Comparison of ENCODE assay signal across 17 cellular contexts in genomic region chr9:81621785-81622243, GRCh38.
DNase-seq lines count a peak whose midpoint lies in the region; TF ChIP-seq lines count a peak whose summit lies in the region.
"Had no signal": no experiment of that assay in that cellular context is flagged by ENCODE, and none has a peak within 500 bp of the region (broad histone marks: within the 10 kb centered on the region; RNA-seq: fewer than 3 reads in every experiment).

No MANE protein-coding gene starts in this region.

- H3K27me3 Mint-ChIP-seq in type B pancreatic cell: no peaks in the 10 kb centered on the region
- H3K27me3 Mint-ChIP-seq: activated naive CD4-positive, alpha-beta T cell treated with anti-CD3 and anti-CD28 coated beads, Interleukin-2, amount 50 U/mL, for 24 hours had no signal

- H3K36me3 ChIP-seq in iPS-20b (ENCODE audit: insufficient read depth, low read depth, low read length) (peaks cover 37% of the 10 kb centered on the region), stomach (peaks cover 0 to 48% (median 31%) of the 10 kb centered on the region in 4 donors)
- H3K36me3 ChIP-seq in effector memory CD4-positive, alpha-beta T cell (ENCODE audit: control insufficient read depth, insufficient read depth, low read length): no peaks in the 10 kb centered on the region
- H3K36me3 ChIP-seq: Peyer's patch had no signal

- H3K4me3 Mint-ChIP-seq in type B pancreatic cell: peak overlapping the region; percentile 4
- H3K4me3 Mint-ChIP-seq: activated naive CD4-positive, alpha-beta T cell treated with anti-CD3 and anti-CD28 coated beads, Interleukin-2, amount 50 U/mL, for 24 hours had no signal

- H3K27me3 ChIP-seq in iPS-20b (ENCODE audit: insufficient read depth, low read length) (no peaks in the 10 kb centered on the region), stomach (no peaks in the 10 kb centered on the region)
- H3K27me3 ChIP-seq in effector memory CD4-positive, alpha-beta T cell (replicated peaks; ENCODE audit: control insufficient read depth, insufficient read depth, low read length, poor library complexity, severe bottlenecking): no peaks in the 10 kb centered on the region
- H3K27me3 ChIP-seq: Peyer's patch, upper lobe of left lung had no signal

- WGBS in stomach, 5 donors: 77 to 84% (median 80%) methylated on average over 10 of the region's 10 CpGs

- H3K4me1 ChIP-seq in iPS-20b (ENCODE audit: insufficient read depth, low read length) (peaks cover 43% of the 10 kb centered on the region), stomach (peaks cover 0 to 42% (median 11%) of the 10 kb centered on the region in 4 donors)
- H3K4me1 ChIP-seq in effector memory CD4-positive, alpha-beta T cell (ENCODE audit: control insufficient read depth, insufficient read depth, low read length, poor library complexity, severe bottlenecking): no peaks in the 10 kb centered on the region

- no peak overlapping the region for H3K27ac Mint-ChIP-seq in type B pancreatic cell
- H3K27ac Mint-ChIP-seq: activated naive CD4-positive, alpha-beta T cell treated with anti-CD3 and anti-CD28 coated beads, Interleukin-2, amount 50 U/mL, for 24 hours had no signal

- H3K4me3 ChIP-seq in iPS-20b (ENCODE audit: low read length) (peak overlapping the region; percentile 12; the same call in 1 of the 2 replicates), stomach (no peak overlapping the region)
- no peak overlapping the region for H3K4me3 ChIP-seq in effector memory CD4-positive, alpha-beta T cell (ENCODE audit: insufficient read depth, low read depth, low read length, poor library complexity, severe bottlenecking)
- H3K4me3 ChIP-seq: Peyer's patch, upper lobe of left lung had no signal

- H3K36me3 Mint-ChIP-seq in type B pancreatic cell: peaks cover 48% of the 10 kb centered on the region
- H3K36me3 Mint-ChIP-seq: activated naive CD4-positive, alpha-beta T cell treated with anti-CD3 and anti-CD28 coated beads, Interleukin-2, amount 50 U/mL, for 24 hours had no signal

- no peak for TF ChIP-seq EP300 in stomach (IDR thresholded peaks at IDR 0.05)

- intact Hi-C loops in stomach (cut with DNase I; ENCODE audit: low total_unique reads): no loop called here

- no peaks in the 10 kb centered on the region for H3K9me3 ChIP-seq in iPS-20b (ENCODE audit: insufficient read depth, low read depth, low read length)
- no peaks in the 10 kb centered on the region for H3K9me3 ChIP-seq in stomach
- H3K9me3 ChIP-seq in effector memory CD4-positive, alpha-beta T cell (ENCODE audit: control insufficient read depth, low read length): no peaks in the 10 kb centered on the region
- H3K9me3 ChIP-seq: Peyer's patch, upper lobe of left lung had no signal

- H3K27ac ChIP-seq in iPS-20b (ENCODE audit: low read length) (no peak overlapping the region), stomach (no peak overlapping the region)
- H3K27ac ChIP-seq in effector memory CD4-positive, alpha-beta T cell (ENCODE audit: insufficient read depth, low read length, poor library complexity, severe bottlenecking): no peak overlapping the region
- H3K27ac ChIP-seq: Peyer's patch had no signal

- no peak for TF ChIP-seq POLR2A in stomach (IDR thresholded peaks at IDR 0.05)

- no peaks in the 10 kb centered on the region for H3K9me3 Mint-ChIP-seq in type B pancreatic cell
- H3K9me3 Mint-ChIP-seq: activated naive CD4-positive, alpha-beta T cell treated with anti-CD3 and anti-CD28 coated beads, Interleukin-2, amount 50 U/mL, for 24 hours had no signal

- H3K4me1 Mint-ChIP-seq in type B pancreatic cell (ENCODE audit: unreplicated experiment): peaks cover 64% of the 10 kb centered on the region

- DNase-seq in NCI-H2171 treated with DMSO at 0.1 percent for 48 hours (lab: John Stamatoyannopoulos, UW) (peak; percentile 66), NCI-H2171 (lab: John Stamatoyannopoulos, UW) (no peak), NCI-H345 (lab: John Stamatoyannopoulos, UW) (peak; percentile 23), type B pancreatic cell (ENCODE audit: extremely low spot score, unreplicated experiment) (no peak), stomach (no peak)
- no peak for DNase-seq in activated naive CD4-positive, alpha-beta T cell (lab: John Stamatoyannopoulos, UW)
- DNase-seq in effector memory CD4-positive, alpha-beta T cell: no peak
- DNase-seq: activated CD4-positive, alpha-beta T cell treated with anti-CD3 and anti-CD28 coated beads, Interleukin-2, amount 50 U/mL, for 4 hours; activated T-cell treated with anti-CD3 and anti-CD28 coated beads, Interleukin-2, amount 50 U/mL, for 1 hour; C1 segment of cervical spinal cord; DMS53; NCI-H524; Peyer's patch; small intestine; upper lobe of left lung had no signal

- peak overlapping the region; percentile 15; the same call in 1 of the 2 replicates for H3K9ac ChIP-seq in iPS-20b (ENCODE audit: low read depth, low read length)

- TF ChIP-seq CTCF in type B pancreatic cell (conservative IDR thresholded peaks at IDR 0.05) (no peak), stomach (IDR thresholded peaks at IDR 0.05) (no peak)

Comparison
In these comparisons a context has a peak if more than half of its experiments do, and no peak if none do; other contexts are left out.
1. DNase-seq: peak in NCI-H2171 treated with DMSO at 0.1 percent for 48 hours (single experiment) and NCI-H345 (single experiment); none in NCI-H2171 (single experiment), type B pancreatic cell (single experiment), stomach (single experiment), activated naive CD4-positive, alpha-beta T cell (0 of 4) and effector memory CD4-positive, alpha-beta T cell (0 of 3).